In genomic region chr17:17419166-17419565, GRCh38 we compare ENCODE assay signal across 17 cellular contexts. TPM values are rescaled to one million over a fixed set of nuclear protein-coding genes. Genes with fewer than 3 reads are reported as not detected.
A peak's percentile ranks its signal among the peaks of the same experiment; 100 is the strongest.
DNase-seq lines count a peak whose midpoint lies in the region; ATAC-seq and TF ChIP-seq lines count a peak whose summit lies in the region.
"Had no signal": no experiment of that assay in that cellular context is flagged by ENCODE, and none has a peak within 500 bp of the region (broad histone marks: within the 10 kb centered on the region; RNA-seq: fewer than 3 reads in every experiment).

No MANE protein-coding gene starts in this region.

- peaks cover 0 to 8% (median 6%) of the 10 kb centered on the region in 11 experiments; a peak in 9 of 22 replicates for H3K36me3 ChIP-seq in BLaER1 treated with 17β-estradiol and CSF1 and Interleukin-3, amounts not matched to agents 10 nM and 100 nM
- H3K36me3 ChIP-seq in adipocyte (ENCODE audit: control insufficient read depth, insufficient read depth, low read length, severe bottlenecking) (no peaks in the 10 kb centered on the region), lower lobe of right lung (no peaks in the 10 kb centered on the region)
- H3K36me3 ChIP-seq: SJCRH30 had no signal

- ATAC-seq in lower lobe of right lung: no peak
- ATAC-seq in HG03354 (IDR thresholded peaks at IDR 0.05; ENCODE audit: poor library complexity, severe bottlenecking, unreplicated experiment): no peak
- ATAC-seq: CD8-positive, alpha-beta T cell had no signal

- no peak overlapping the region for H3K4me3 ChIP-seq in BLaER1 treated with 17β-estradiol and CSF1 and Interleukin-3, amounts not matched to agents 10 nM and 100 nM
- H3K4me3 ChIP-seq in adipocyte (ENCODE audit: low read length): no peak overlapping the region
- no peak overlapping the region for H3K4me3 ChIP-seq in lower lobe of right lung
- H3K4me3 ChIP-seq in skin epidermis: no peak overlapping the region
- H3K4me3 ChIP-seq: GM23248, SJCRH30 had no signal

- TF ChIP-seq CTCF in lower lobe of right lung (IDR thresholded peaks at IDR 0.05): no peak

- H3K9me3 ChIP-seq in BLaER1 treated with 17β-estradiol and CSF1 and Interleukin-3, amounts not matched to agents 10 nM and 100 nM (replicated peaks in 1 of 11): peaks cover 7 to 28% (median 17%) of the 10 kb centered on the region in 11 experiments
- H3K9me3 ChIP-seq in adipocyte (ENCODE audit: control insufficient read depth, low read length): peaks cover 2% of the 10 kb centered on the region
- H3K9me3 ChIP-seq in lower lobe of right lung: no peaks in the 10 kb centered on the region

- peak overlapping the region in 9 of 11 experiments; percentile 7 to 94 (median 91); a peak in 15 of 22 replicates for H3K27ac ChIP-seq in BLaER1 treated with 17β-estradiol and CSF1 and Interleukin-3, amounts not matched to agents 10 nM and 100 nM
- no peak overlapping the region for H3K27ac ChIP-seq in lower lobe of right lung
- H3K27ac ChIP-seq in skin epidermis: peak overlapping the region in 11 of 21 experiments; percentile 22 to 81 (median 57)
- H3K27ac ChIP-seq: SJCRH30 had no signal

- DNase-seq in adipocyte (ENCODE audit: low read depth) (no peak), lower lobe of right lung (peak; percentile 30), DMS 273 treated with DMSO at 0.1 percent for 48 hours (lab: John Stamatoyannopoulos, UW) (no peak), NCI-H146 treated with DMSO at 0.1 percent for 48 hours (lab: John Stamatoyannopoulos, UW; ENCODE audit: unreplicated experiment) (no peak), erythroblast (lab: John Stamatoyannopoulos, UW) (no peak)
- DNase-seq: CD8-positive, alpha-beta T cell; DND-41; HCEC 1CT; NCI-H1417; NCI-H2029; NCI-H2171; NCI-H748 treated with DMSO at 0.1 percent for 48 hours; SJCRH30 had no signal

- H3K4me1 ChIP-seq in BLaER1 treated with 17β-estradiol and CSF1 and Interleukin-3, amounts not matched to agents 10 nM and 100 nM: peaks cover 29 to 98% (median 92%) of the 10 kb centered on the region in 10 experiments
- H3K4me1 ChIP-seq in adipocyte (ENCODE audit: control insufficient read depth, insufficient read depth, low read length): peaks cover 60% of the 10 kb centered on the region
- H3K4me1 ChIP-seq in lower lobe of right lung: peaks cover 18% of the 10 kb centered on the region

- H3K9ac ChIP-seq in BLaER1 treated with 17β-estradiol and CSF1 and Interleukin-3, amounts not matched to agents 10 nM and 100 nM: peak overlapping the region in 2 of 11 experiments; percentile 80 to 82; a peak in 2 of 22 replicates
- peak overlapping the region; percentile 9 for H3K9ac ChIP-seq in adipocyte (ENCODE audit: low read length)

- H3K27me3 ChIP-seq in BLaER1 treated with 17β-estradiol and CSF1 and Interleukin-3, amounts not matched to agents 10 nM and 100 nM: no peaks in the 10 kb centered on the region
- H3K27me3 ChIP-seq in adipocyte (replicated peaks; ENCODE audit: control insufficient read depth, insufficient read depth, low read length) (no peaks in the 10 kb centered on the region), lower lobe of right lung (ENCODE audit: low read depth) (no peaks in the 10 kb centered on the region)
- H3K27me3 ChIP-seq: SJCRH30 had no signal

- intact Hi-C loops in lower lobe of right lung (cut with DNase I): no loop called here

- peak overlapping the region in 9 of 11 experiments; percentile 18 to 87 (median 82); a peak in 11 of 22 replicates for H3K4me2 ChIP-seq in BLaER1 treated with 17β-estradiol and CSF1 and Interleukin-3, amounts not matched to agents 10 nM and 100 nM

- no peak for TF ChIP-seq POLR2A in erythroblast (IDR thresholded peaks at IDR 0.05; ENCODE audit: low read length)

- H4K20me1 ChIP-seq in BLaER1 treated with 17β-estradiol and CSF1 and Interleukin-3, amounts not matched to agents 10 nM and 100 nM: no peaks in the 10 kb centered on the region

RNA-seq across cellular contexts. Expression of gene MED9, which starts 57.6 kb away (rescaled TPM):
- total RNA-seq in lower lobe of right lung: 14.5 TPM
